ENCODE assay signal across 1 cellular context in the genomic region with DNA sequence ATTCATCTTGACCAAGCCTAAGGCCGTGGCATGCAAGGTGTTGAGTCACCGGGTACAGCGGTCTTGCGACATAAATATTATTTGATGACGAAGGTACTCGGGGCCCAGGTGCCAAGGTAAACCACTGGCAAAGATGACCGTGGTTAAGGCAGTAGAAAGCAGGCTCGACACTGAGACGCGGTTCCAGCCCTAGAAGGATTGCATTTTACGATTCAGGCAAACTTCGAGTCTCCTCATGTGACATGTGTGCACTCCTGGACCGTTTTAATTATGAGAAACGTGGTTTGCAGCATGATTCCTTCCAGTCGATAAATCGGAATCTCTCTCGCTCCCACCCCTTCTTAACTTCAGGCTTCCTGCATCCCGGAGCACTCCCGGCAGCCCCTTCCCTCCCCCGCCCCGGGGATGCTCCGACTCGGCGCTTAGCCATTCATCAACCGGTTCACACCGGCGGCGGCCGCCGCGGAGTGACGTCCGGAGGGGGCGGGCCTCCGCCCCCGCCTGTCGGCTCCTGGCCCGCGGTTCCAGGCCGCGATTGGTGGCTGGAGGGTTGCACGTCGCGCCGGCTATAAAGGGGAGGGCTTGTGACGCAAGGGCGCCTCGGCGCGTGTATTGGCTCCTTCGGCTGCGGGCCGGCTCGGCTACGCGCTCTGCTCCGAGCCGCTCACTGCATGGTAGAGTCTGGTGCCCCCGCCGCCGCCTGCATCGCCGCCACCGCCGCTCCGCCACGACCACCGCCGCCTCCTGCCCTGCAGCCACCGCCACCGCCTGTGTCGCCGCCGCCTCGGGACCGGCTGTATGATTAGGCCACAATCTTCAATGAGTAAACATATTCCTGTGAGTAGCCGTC.
A peak's percentile ranks its signal among the peaks of the same experiment; 100 is the strongest.
TF ChIP-seq lines count a peak whose summit lies in the region.

TSS of gene LOC128125822 (plus strand) at position 598 of the 850 bp plus-strand sequence.
TSS of gene PTP4A1 (plus strand) at position 598 of the 850 bp plus-strand sequence. CDS start 4,401 bp downstream, outside the sequence.

TF ChIP-seq in HepG2, 621 proteins besides CTCF, POLR2A, EP300 and RAD21 (continued from another document and continues in another):
- TF ChIP-seq, protein P1, sequence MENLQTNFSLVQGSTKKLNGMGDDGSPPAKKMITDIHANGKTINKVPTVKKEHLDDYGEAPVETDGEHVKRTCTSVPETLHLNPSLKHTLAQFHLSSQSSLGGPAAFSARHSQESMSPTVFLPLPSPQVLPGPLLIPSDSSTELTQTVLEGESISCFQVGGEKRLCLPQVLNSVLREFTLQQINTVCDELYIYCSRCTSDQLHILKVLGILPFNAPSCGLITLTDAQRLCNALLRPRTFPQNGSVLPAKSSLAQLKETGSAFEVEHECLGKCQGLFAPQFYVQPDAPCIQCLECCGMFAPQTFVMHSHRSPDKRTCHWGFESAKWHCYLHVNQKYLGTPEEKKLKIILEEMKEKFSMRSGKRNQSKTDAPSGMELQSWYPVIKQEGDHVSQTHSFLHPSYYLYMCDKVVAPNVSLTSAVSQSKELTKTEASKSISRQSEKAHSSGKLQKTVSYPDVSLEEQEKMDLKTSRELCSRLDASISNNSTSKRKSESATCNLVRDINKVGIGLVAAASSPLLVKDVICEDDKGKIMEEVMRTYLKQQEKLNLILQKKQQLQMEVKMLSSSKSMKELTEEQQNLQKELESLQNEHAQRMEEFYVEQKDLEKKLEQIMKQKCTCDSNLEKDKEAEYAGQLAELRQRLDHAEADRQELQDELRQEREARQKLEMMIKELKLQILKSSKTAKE (CRISPR knock-in tag; IDR thresholded peaks at IDR 0.05; ENCODE audit: borderline replicate concordance), result peak; percentile 47; the same call in 1 of the 2 replicates
- 0 out of 2 replicates have a peak, but pooled peaks have one; percentile 34 for TF ChIP-seq RXRA (CRISPR knock-in tag; IDR thresholded peaks at IDR 0.05)
- 0 out of 2 replicates have a peak, but pooled peaks have one; percentile 35 for TF ChIP-seq KDM1A (CRISPR knock-in tag; IDR thresholded peaks at IDR 0.05)
- peak; percentile 12; the same call in 1 of the 2 replicates for TF ChIP-seq ETV6 (CRISPR knock-in tag; conservative IDR thresholded peaks at IDR 0.05)
- TF ChIP-seq, protein P2, sequence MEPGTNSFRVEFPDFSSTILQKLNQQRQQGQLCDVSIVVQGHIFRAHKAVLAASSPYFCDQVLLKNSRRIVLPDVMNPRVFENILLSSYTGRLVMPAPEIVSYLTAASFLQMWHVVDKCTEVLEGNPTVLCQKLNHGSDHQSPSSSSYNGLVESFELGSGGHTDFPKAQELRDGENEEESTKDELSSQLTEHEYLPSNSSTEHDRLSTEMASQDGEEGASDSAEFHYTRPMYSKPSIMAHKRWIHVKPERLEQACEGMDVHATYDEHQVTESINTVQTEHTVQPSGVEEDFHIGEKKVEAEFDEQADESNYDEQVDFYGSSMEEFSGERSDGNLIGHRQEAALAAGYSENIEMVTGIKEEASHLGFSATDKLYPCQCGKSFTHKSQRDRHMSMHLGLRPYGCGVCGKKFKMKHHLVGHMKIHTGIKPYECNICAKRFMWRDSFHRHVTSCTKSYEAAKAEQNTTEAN (CRISPR knock-in tag; conservative IDR thresholded peaks at IDR 0.05), result no peak; the same call in none of the 2 replicates
- TF ChIP-seq ARNTL (CRISPR knock-in tag; IDR thresholded peaks at IDR 0.05), result 0 out of 2 replicates have a peak, but pooled peaks have one; percentile 19
- peak; percentile 67; the same call in 1 of the 2 replicates for TF ChIP-seq NCOR1 (IDR thresholded peaks at IDR 0.05; ENCODE audit: borderline replicate concordance, low read length)
- peak; percentile 82 for TF ChIP-seq ARHGAP35 (CRISPR knock-in tag; IDR thresholded peaks at IDR 0.05; ENCODE audit: borderline replicate concordance)
- TF ChIP-seq ZNF10 (CRISPR knock-in tag; IDR thresholded peaks at IDR 0.05; ENCODE audit: borderline replicate concordance, low read depth), result no peak
- no peak for TF ChIP-seq ZNF274 (CRISPR knock-in tag; IDR thresholded peaks at IDR 0.05)
- peak; percentile 56 for TF ChIP-seq HIC2 (CRISPR knock-in tag; IDR thresholded peaks at IDR 0.05; ENCODE audit: low read depth)
- TF ChIP-seq, protein P3, sequence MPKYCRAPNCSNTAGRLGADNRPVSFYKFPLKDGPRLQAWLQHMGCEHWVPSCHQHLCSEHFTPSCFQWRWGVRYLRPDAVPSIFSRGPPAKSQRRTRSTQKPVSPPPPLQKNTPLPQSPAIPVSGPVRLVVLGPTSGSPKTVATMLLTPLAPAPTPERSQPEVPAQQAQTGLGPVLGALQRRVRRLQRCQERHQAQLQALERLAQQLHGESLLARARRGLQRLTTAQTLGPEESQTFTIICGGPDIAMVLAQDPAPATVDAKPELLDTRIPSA (CRISPR knock-in tag; IDR thresholded peaks at IDR 0.05; ENCODE audit: borderline replicate concordance), result peak; percentile 89
- TF ChIP-seq CREM (IDR thresholded peaks at IDR 0.05), result peak; percentile 66
- no peak for TF ChIP-seq CREM (CRISPR knock-in tag; IDR thresholded peaks at IDR 0.05)
- no peak for TF ChIP-seq MZF1 (CRISPR knock-in tag; IDR thresholded peaks at IDR 0.05; ENCODE audit: borderline replicate concordance)
- TF ChIP-seq NFATC3 (CRISPR knock-in tag; IDR thresholded peaks at IDR 0.05), result 0 out of 2 replicates have a peak, but pooled peaks have one; percentile 1
- peak; percentile 87 for TF ChIP-seq MED8 (CRISPR knock-in tag; IDR thresholded peaks at IDR 0.05; ENCODE audit: insufficient replicate concordance)
- peak; percentile 78; the same call in 1 of the 2 replicates for TF ChIP-seq TP53 (CRISPR knock-in tag; conservative IDR thresholded peaks at IDR 0.05)
- TF ChIP-seq ZNF780A (CRISPR knock-in tag; IDR thresholded peaks at IDR 0.05), result peak; percentile 91
- TF ChIP-seq, protein P4, sequence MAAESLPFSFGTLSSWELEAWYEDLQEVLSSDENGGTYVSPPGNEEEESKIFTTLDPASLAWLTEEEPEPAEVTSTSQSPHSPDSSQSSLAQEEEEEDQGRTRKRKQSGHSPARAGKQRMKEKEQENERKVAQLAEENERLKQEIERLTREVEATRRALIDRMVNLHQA (CRISPR knock-in tag; IDR thresholded peaks at IDR 0.05), result no peak
- TF ChIP-seq ZGPAT (CRISPR knock-in tag; IDR thresholded peaks at IDR 0.05), result peak; percentile 86; the same call in 1 of the 2 replicates
- TF ChIP-seq ZNF24 (IDR thresholded peaks at IDR 0.05), result no peak; the same call in 1 of the 2 replicates
- TF ChIP-seq HNRNPLL (IDR thresholded peaks at IDR 0.05; ENCODE audit: low read depth, low read length, poor library complexity, severe bottlenecking), result peak; percentile 64
- peak; percentile 7; the same call in 1 of the 2 replicates for TF ChIP-seq PPARG (CRISPR knock-in tag; conservative IDR thresholded peaks at IDR 0.05)
- TF ChIP-seq ZNF251 (CRISPR knock-in tag; IDR thresholded peaks at IDR 0.05), result no peak
- no peak for TF ChIP-seq ZNF652 (CRISPR knock-in tag; IDR thresholded peaks at IDR 0.05; ENCODE audit: borderline replicate concordance, low read depth)
- TF ChIP-seq ZNF280D (CRISPR knock-in tag; IDR thresholded peaks at IDR 0.05), result no peak
- TF ChIP-seq ZNF317 (CRISPR knock-in tag; IDR thresholded peaks at IDR 0.05), result no peak
- TF ChIP-seq CHD2 (IDR thresholded peaks at IDR 0.05; ENCODE audit: low read depth, low read length), result no peak
- peak; percentile 89 for TF ChIP-seq MAZ (IDR thresholded peaks at IDR 0.05; ENCODE audit: borderline replicate concordance, low read depth, low read length)
- TF ChIP-seq MAZ (CRISPR knock-in tag; IDR thresholded peaks at IDR 0.05; ENCODE audit: low read depth), result peak; percentile 85
- no peak; the same call in 1 of the 2 replicates for TF ChIP-seq ZNF547 (CRISPR knock-in tag; IDR thresholded peaks at IDR 0.05)
- peak; percentile 96 for TF ChIP-seq KDM5B (CRISPR knock-in tag; IDR thresholded peaks at IDR 0.05; ENCODE audit: borderline replicate concordance)
- 0 out of 2 replicates have a peak, but pooled peaks have one; percentile 58 for TF ChIP-seq GFI1 (CRISPR knock-in tag; IDR thresholded peaks at IDR 0.05; ENCODE audit: borderline replicate concordance)
- peak; percentile 94 for TF ChIP-seq ZNF234 (CRISPR knock-in tag; conservative IDR thresholded peaks at IDR 0.05)
- TF ChIP-seq ZNF776 (CRISPR knock-in tag; IDR thresholded peaks at IDR 0.05), result peak; percentile 97
- TF ChIP-seq SKI (IDR thresholded peaks at IDR 0.05; ENCODE audit: partially characterized antibody), result peak; percentile 65
- TF ChIP-seq POLR2AphosphoS2 (IDR thresholded peaks at IDR 0.05; ENCODE audit: low read depth, low read length), result no peak
- TF ChIP-seq RELA (CRISPR knock-in tag; IDR thresholded peaks at IDR 0.05), result peak; percentile 32; the same call in 1 of the 2 replicates
- peak; percentile 15; the same call in 1 of the 2 replicates for TF ChIP-seq MXD4 (CRISPR knock-in tag; IDR thresholded peaks at IDR 0.05)
- peak; percentile 82; the same call in 1 of the 2 replicates for TF ChIP-seq HOXA3 (CRISPR knock-in tag; IDR thresholded peaks at IDR 0.05)
- TF ChIP-seq, protein P5, sequence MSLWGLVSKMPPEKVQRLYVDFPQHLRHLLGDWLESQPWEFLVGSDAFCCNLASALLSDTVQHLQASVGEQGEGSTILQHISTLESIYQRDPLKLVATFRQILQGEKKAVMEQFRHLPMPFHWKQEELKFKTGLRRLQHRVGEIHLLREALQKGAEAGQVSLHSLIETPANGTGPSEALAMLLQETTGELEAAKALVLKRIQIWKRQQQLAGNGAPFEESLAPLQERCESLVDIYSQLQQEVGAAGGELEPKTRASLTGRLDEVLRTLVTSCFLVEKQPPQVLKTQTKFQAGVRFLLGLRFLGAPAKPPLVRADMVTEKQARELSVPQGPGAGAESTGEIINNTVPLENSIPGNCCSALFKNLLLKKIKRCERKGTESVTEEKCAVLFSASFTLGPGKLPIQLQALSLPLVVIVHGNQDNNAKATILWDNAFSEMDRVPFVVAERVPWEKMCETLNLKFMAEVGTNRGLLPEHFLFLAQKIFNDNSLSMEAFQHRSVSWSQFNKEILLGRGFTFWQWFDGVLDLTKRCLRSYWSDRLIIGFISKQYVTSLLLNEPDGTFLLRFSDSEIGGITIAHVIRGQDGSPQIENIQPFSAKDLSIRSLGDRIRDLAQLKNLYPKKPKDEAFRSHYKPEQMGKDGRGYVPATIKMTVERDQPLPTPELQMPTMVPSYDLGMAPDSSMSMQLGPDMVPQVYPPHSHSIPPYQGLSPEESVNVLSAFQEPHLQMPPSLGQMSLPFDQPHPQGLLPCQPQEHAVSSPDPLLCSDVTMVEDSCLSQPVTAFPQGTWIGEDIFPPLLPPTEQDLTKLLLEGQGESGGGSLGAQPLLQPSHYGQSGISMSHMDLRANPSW (CRISPR knock-in tag; IDR thresholded peaks at IDR 0.05; ENCODE audit: borderline replicate concordance), result no peak
- TF ChIP-seq MIER2 (CRISPR knock-in tag; IDR thresholded peaks at IDR 0.05), result no peak
- TF ChIP-seq MAFK (conservative IDR thresholded peaks at IDR 0.05 in 1 of 2, IDR thresholded peaks at IDR 0.05 in 1 of 2; ENCODE audit: low read length in 2 of 2), result peak in 1 of 2 experiments; percentile 34; a peak in 1 of 4 replicates
- peak; percentile 64; the same call in 1 of the 2 replicates for TF ChIP-seq NFIC (IDR thresholded peaks at IDR 0.05; ENCODE audit: low read length)
- peak; percentile 80 for TF ChIP-seq ZNF451 (CRISPR knock-in tag; IDR thresholded peaks at IDR 0.05)
